Comparison of ENCODE assay signal across 20 cellular contexts in the genomic region with DNA sequence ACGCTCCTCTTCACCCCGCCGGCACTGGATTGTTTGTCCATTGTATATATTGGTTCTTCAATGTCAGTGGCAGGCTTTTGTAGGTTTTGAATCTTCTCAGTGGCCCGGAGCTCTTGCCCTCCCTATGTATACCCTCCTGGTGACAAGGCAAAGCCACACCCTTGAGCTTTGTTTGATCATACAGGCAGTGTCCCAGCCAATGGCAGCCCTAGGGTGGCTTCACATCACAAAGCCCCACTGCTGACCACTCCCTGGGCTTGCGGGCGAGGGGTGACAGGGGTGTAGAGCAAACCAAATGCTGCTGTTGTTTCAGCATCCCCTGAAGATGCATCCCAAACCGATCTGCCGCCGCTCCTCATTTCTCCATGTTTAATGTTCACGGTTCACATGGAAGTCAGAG. TPM values are rescaled to one million over a fixed set of nuclear protein-coding genes. Genes with fewer than 3 reads are reported as not detected.
"Had no signal": no experiment of that assay in that cellular context is flagged by ENCODE, and none has a peak within 500 bp of the region (broad histone marks: within the 10 kb centered on the region; RNA-seq: fewer than 3 reads in every experiment).

A gene with protein sequence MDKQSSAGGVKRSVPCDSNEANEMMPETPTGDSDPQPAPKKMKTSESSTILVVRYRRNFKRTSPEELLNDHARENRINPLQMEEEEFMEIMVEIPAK (minus strand): TSS at position 101 of the 400 bp plus-strand sequence. CDS start 60 bp downstream, at position 41.

RNA-seq across cellular contexts. Expression of the gene that starts here (rescaled TPM):
- total RNA-seq: activated naive CD4-positive, alpha-beta T cell treated with anti-CD3 and anti-CD28 coated beads for 36 hours; activated naive CD4-positive, alpha-beta T cell treated with anti-CD3 and anti-CD28 coated beads, Interleukin-2, amount 50 U/mL, for 72 hours; activated naive CD8-positive, alpha-beta T cell treated with anti-CD3 and anti-CD28 coated beads for 36 hours; activated naive CD8-positive, alpha-beta T cell treated with anti-CD3 and anti-CD28 coated beads, Interleukin-2, amount 10 ng/mL, durations not matched to agents 7 days and 5 days; activated T-cell treated with anti-CD3 and anti-CD28 coated beads, Interleukin-2, amount 50 U/mL, for 4 hours; activated T-cell treated with anti-CD3 and anti-CD28 coated beads, Interleukin-2, amount 50 U/mL, for 72 hours; activated T-helper 1 cell treated with anti-CD3 and anti-CD28 coated beads, Interleukin-12 subunit alpha, Interleukin-12 subunit beta, Interleukin-2, Interleukin-4 antibody, amounts not matched to agents 30 ng/mL and 10 ng/mL and 1 ng/mL, durations not matched to agents 14 hours and 24 hours and 36 hours; activated T-helper 17 cell treated with anti-CD3 and anti-CD28 coated beads, Interleukin-2, amount 50 U/mL, for 72 hours; activated T-helper 2 cell treated with anti-CD3 and anti-CD28 coated beads, Interferon-gamma antibody, Interleukin-2, Interleukin-4, amounts not matched to agents 10 μg/mL and 5 μg/mL and 100 μg/mL, durations not matched to agents 14 hours and 24 hours and 36 hours; adrenal gland; aorta; ascending aorta; astrocyte; body of pancreas; breast epithelium; bronchial epithelial cell; cardiac muscle cell; cardiac septum; cerebellum; chondrocyte had no signal
